ENCODE assay signal across 8 cellular contexts in genomic region chr15:31387483-31388118, GRCh38.
DNase-seq lines count a peak whose midpoint lies in the region; ATAC-seq and TF ChIP-seq lines count a peak whose summit lies in the region.

No MANE protein-coding gene starts in this region.

- H3K27ac Mint-ChIP-seq in activated CD4-positive, alpha-beta memory T cell treated with anti-CD3 and anti-CD28 coated beads for 36 hours = peak overlapping the region; percentile 50
- peak overlapping the region; percentile 89 for H3K27ac Mint-ChIP-seq in glutamatergic neuron (ENCODE audit: unreplicated experiment)

- peaks cover 5% of the 10 kb centered on the region for H3K9me3 Mint-ChIP-seq in activated CD4-positive, alpha-beta memory T cell treated with anti-CD3 and anti-CD28 coated beads for 36 hours
- H3K9me3 Mint-ChIP-seq in glutamatergic neuron (ENCODE audit: unreplicated experiment) = peaks cover 22% of the 10 kb centered on the region

- TF ChIP-seq CTCF in glutamatergic neuron (IDR thresholded peaks at IDR 0.05; ENCODE audit: partially characterized antibody, unreplicated experiment) = no peak

- CTCF ChIA-PET in activated CD4-positive, alpha-beta memory T cell treated with anti-CD3 and anti-CD28 coated beads for 36 hours (lab: Charles Lee) = interaction anchor here (0.6 kb wide), 1 partner anchor 47 kb away, joined by 3 read pairs; no protein-coding TSS in a partner anchor

- H3K4me3 Mint-ChIP-seq in activated CD4-positive, alpha-beta memory T cell treated with anti-CD3 and anti-CD28 coated beads for 36 hours = no peak overlapping the region
- H3K4me3 Mint-ChIP-seq in glutamatergic neuron (ENCODE audit: unreplicated experiment) = peak overlapping the region; percentile 31

- no peaks in the 10 kb centered on the region for H3K36me3 Mint-ChIP-seq in activated CD4-positive, alpha-beta memory T cell treated with anti-CD3 and anti-CD28 coated beads for 36 hours
- peaks cover 14% of the 10 kb centered on the region for H3K36me3 Mint-ChIP-seq in glutamatergic neuron (ENCODE audit: unreplicated experiment)

- intact Hi-C loops in activated CD4-positive, alpha-beta memory T cell treated with anti-CD3 and anti-CD28 coated beads for 36 hours (cut with micrococcal nuclease) = no loop called here

- H3K4me1 Mint-ChIP-seq in activated CD4-positive, alpha-beta memory T cell treated with anti-CD3 and anti-CD28 coated beads for 36 hours (ENCODE audit: low read depth) = peaks cover 49% of the 10 kb centered on the region
- H3K4me1 Mint-ChIP-seq in glutamatergic neuron (ENCODE audit: low read depth, unreplicated experiment) = peaks cover 9% of the 10 kb centered on the region

- ATAC-seq in stimulated activated naive CD8-positive, alpha-beta T cell treated with anti-CD3 and anti-CD28 coated beads, Interleukin-15, Interleukin-2, amounts not matched to agents 100 U/mL and 50 U/mL, for 24 hours = peak; percentile 75
- ATAC-seq in GM19395 (IDR thresholded peaks at IDR 0.05; ENCODE audit: unreplicated experiment) (no peak), HG03442 (IDR thresholded peaks at IDR 0.05; ENCODE audit: unreplicated experiment) (no peak)

- POLR2A ChIA-PET in activated CD4-positive, alpha-beta memory T cell treated with anti-CD3 and anti-CD28 coated beads for 36 hours (lab: Charles Lee) = no interaction called here

- DNase-seq in activated CD4-positive, alpha-beta T cell treated with anti-CD3 and anti-CD28 coated beads for 48 hours = peak; percentile 27
- DNase-seq in activated CD4-positive, alpha-beta T cell treated with anti-CD3 and anti-CD28 coated beads, Interleukin-2, amount 50 U/mL, for 1 hour = no peak
- peak; percentile 41 for DNase-seq in activated CD4-positive, alpha-beta memory T cell treated with anti-CD3 and anti-CD28 coated beads for 36 hours
- peak; percentile 51 for DNase-seq in glutamatergic neuron
- DNase-seq in stimulated activated naive CD8-positive, alpha-beta T cell treated with anti-CD3 and anti-CD28 coated beads, Interleukin-15, Interleukin-2, amounts not matched to agents 100 U/mL and 50 U/mL, for 24 hours = peak; percentile 34
- no peak for DNase-seq in GF-D8 (lab: John Stamatoyannopoulos, UW)

- no peaks in the 10 kb centered on the region for H3K27me3 Mint-ChIP-seq in activated CD4-positive, alpha-beta memory T cell treated with anti-CD3 and anti-CD28 coated beads for 36 hours
- peaks cover 10% of the 10 kb centered on the region for H3K27me3 Mint-ChIP-seq in glutamatergic neuron (ENCODE audit: unreplicated experiment)

Comparison
In these comparisons a context has a peak if more than half of its experiments do, and no peak if none do; other contexts are left out.
1. DNase-seq: peak in activated CD4-positive, alpha-beta T cell treated with anti-CD3 and anti-CD28 coated beads for 48 hours (single experiment), activated CD4-positive, alpha-beta memory T cell treated with anti-CD3 and anti-CD28 coated beads for 36 hours (single experiment), glutamatergic neuron (single experiment) and stimulated activated naive CD8-positive, alpha-beta T cell treated with anti-CD3 and anti-CD28 coated beads, Interleukin-15, Interleukin-2, amounts not matched to agents 100 U/mL and 50 U/mL, for 24 hours (single experiment); none in activated CD4-positive, alpha-beta T cell treated with anti-CD3 and anti-CD28 coated beads, Interleukin-2, amount 50 U/mL, for 1 hour (single experiment) and GF-D8 (single experiment).